Comparison of ENCODE assay signal across 8 cellular contexts in the genomic region with DNA sequence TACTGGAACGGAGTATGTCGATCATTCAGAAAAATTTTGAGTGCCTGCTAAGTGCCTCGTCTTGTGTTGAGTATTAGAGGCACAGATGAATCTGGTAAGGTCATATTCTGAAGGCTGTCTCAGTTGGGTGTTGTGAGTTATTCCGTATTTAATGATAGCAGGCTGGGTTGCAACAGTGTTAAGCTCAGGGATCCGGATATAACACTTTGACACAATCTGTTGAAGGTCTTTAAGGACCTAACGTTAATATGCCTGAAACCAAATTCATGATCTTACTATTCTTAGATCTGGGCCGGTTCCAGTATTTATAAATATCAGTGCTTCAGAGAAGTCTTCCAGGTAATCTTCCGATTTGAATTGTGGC. TPM values are rescaled to one million over a fixed set of nuclear protein-coding genes. Genes with fewer than 3 reads are reported as not detected.
A peak's percentile ranks its signal among the peaks of the same experiment; 100 is the strongest.
DNase-seq lines count a peak whose midpoint lies in the region; ATAC-seq and TF ChIP-seq lines count a peak whose summit lies in the region.

No MANE protein-coding gene starts in this region.

- H3K27me3 ChIP-seq in liver (ENCODE audit: control insufficient read depth in 4 of 4, insufficient read depth in 4 of 4, low read length in 3 of 4), result no peaks in the 10 kb centered on the region
- H3K27me3 ChIP-seq in tibial artery, result no peaks in the 10 kb centered on the region

- no peak for TF ChIP-seq RAD21 in liver (IDR thresholded peaks at IDR 0.05)

- H3K9ac ChIP-seq in liver (ENCODE audit: low read depth in 1 of 2, low read length in 2 of 2), result peak overlapping the region; percentile 65 to 98

- H3K9me3 Mint-ChIP-seq in activated T-cell treated with anti-CD3 and anti-CD28 coated beads, Interleukin-2, amount 50 U/mL, for 24 hours, result no peaks in the 10 kb centered on the region

- H3K36me3 ChIP-seq in liver (ENCODE audit: control insufficient read depth in 4 of 4, insufficient read depth in 3 of 4, low read depth in 1 of 4, low read length in 3 of 4) (peaks cover 4 to 23% (median 14%) of the 10 kb centered on the region in 4 donors), tibial artery (peaks cover 21 to 38% (median 23%) of the 10 kb centered on the region in 3 donors)

- 2% methylated on average over 8 of the region's 8 CpGs for WGBS in liver

- DNase-seq in activated T-cell treated with anti-CD3 and anti-CD28 coated beads, Interleukin-2, amount 50 U/mL, for 24 hours, result no peak
- DNase-seq in activated T-cell treated with anti-CD3 and anti-CD28 coated beads, Interleukin-2, amount 50 U/mL, for 48 hours, result no peak
- DNase-seq in astrocyte of the cerebellum (ENCODE audit: low read depth) (no peak), tibial artery (no peak), NCI-H526 (lab: John Stamatoyannopoulos, UW) (no peak)
- DNase-seq in NK-92 treated with Interleukin-12 subunit alpha and Interleukin-12 subunit beta, amount 100 ng/mL, for 24 hours (lab: John Stamatoyannopoulos, UW), result no peak

- H3K4me1 ChIP-seq in liver (ENCODE audit: control insufficient read depth in 4 of 4, insufficient read depth in 4 of 4, low read length in 3 of 4) (peaks cover 4 to 27% (median 17%) of the 10 kb centered on the region in 4 donors), tibial artery (peaks cover 0 to 26% (median 17%) of the 10 kb centered on the region in 4 donors)

- TF ChIP-seq CTCF in astrocyte of the cerebellum (IDR thresholded peaks at IDR 0.05; ENCODE audit: low read depth, low read length, missing control alignments) (no peak), liver (IDR thresholded peaks at IDR 0.05; ENCODE audit: low read depth, low read length, missing input control) (no peak), tibial artery (IDR thresholded peaks at IDR 0.05) (no peak)

- H3K4me3 ChIP-seq in astrocyte of the cerebellum (ENCODE audit: low read depth, low read length), result peak overlapping the region; percentile 89
- H3K4me3 ChIP-seq in liver (ENCODE audit: low read depth in 1 of 3, low read length in 3 of 3), result peak overlapping the region; percentile 66 to 100 (median 89)
- peak overlapping the region; percentile 69 to 84 for H3K4me3 ChIP-seq in tibial artery

- intact Hi-C loops in tibial artery (cut with DNase I; ENCODE audit: low total_unique reads), result loop anchor here (5.0 kb wide), 1 partner anchor 38 kb away; a partner anchor contains a TSS

- in situ Hi-C loops in astrocyte of the cerebellum (cut with HindIII; ENCODE audit: low sequenced_read_pairs), result no loop called here

- H3K27ac ChIP-seq in liver (ENCODE audit: low read depth in 1 of 2, low read length in 2 of 2) (peak overlapping the region; percentile 79 to 97), tibial artery (peak overlapping the region; percentile 82 to 88)

- peak overlapping the region; percentile 100 for H3K4me3 Mint-ChIP-seq in activated T-cell treated with anti-CD3 and anti-CD28 coated beads, Interleukin-2, amount 50 U/mL, for 24 hours

- H3K36me3 Mint-ChIP-seq in activated T-cell treated with anti-CD3 and anti-CD28 coated beads, Interleukin-2, amount 50 U/mL, for 24 hours (ENCODE audit: low read depth), result peaks cover 90% of the 10 kb centered on the region

- H3K9me3 ChIP-seq in liver (ENCODE audit: control insufficient read depth in 4 of 4, low read length in 3 of 4), result no peaks in the 10 kb centered on the region
- no peaks in the 10 kb centered on the region for H3K9me3 ChIP-seq in tibial artery

- no peaks in the 10 kb centered on the region for H3K27me3 Mint-ChIP-seq in activated T-cell treated with anti-CD3 and anti-CD28 coated beads, Interleukin-2, amount 50 U/mL, for 24 hours

- peaks cover 55% of the 10 kb centered on the region for H3K4me1 Mint-ChIP-seq in activated T-cell treated with anti-CD3 and anti-CD28 coated beads, Interleukin-2, amount 50 U/mL, for 24 hours (ENCODE audit: low read depth)

- peak overlapping the region; percentile 100 for H3K27ac Mint-ChIP-seq in activated T-cell treated with anti-CD3 and anti-CD28 coated beads, Interleukin-2, amount 50 U/mL, for 24 hours

- ATAC-seq in HG03097 (IDR thresholded peaks at IDR 0.05; ENCODE audit: low FRiP score, unreplicated experiment), result no peak

TF ChIP-seq in liver, 16 proteins besides CTCF, POLR2A, EP300 and RAD21:
- no peak for TF ChIP-seq EGR1 (IDR thresholded peaks at IDR 0.05; ENCODE audit: low read depth in 2 of 2)
- no peak for TF ChIP-seq FOXA2 (IDR thresholded peaks at IDR 0.05)
- TF ChIP-seq SP1 (IDR thresholded peaks at IDR 0.05), result no peak
- TF ChIP-seq, protein P1, sequence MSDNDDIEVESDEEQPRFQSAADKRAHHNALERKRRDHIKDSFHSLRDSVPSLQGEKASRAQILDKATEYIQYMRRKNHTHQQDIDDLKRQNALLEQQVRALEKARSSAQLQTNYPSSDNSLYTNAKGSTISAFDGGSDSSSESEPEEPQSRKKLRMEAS (IDR thresholded peaks at IDR 0.05), result no peak
- TF ChIP-seq, protein P2, sequence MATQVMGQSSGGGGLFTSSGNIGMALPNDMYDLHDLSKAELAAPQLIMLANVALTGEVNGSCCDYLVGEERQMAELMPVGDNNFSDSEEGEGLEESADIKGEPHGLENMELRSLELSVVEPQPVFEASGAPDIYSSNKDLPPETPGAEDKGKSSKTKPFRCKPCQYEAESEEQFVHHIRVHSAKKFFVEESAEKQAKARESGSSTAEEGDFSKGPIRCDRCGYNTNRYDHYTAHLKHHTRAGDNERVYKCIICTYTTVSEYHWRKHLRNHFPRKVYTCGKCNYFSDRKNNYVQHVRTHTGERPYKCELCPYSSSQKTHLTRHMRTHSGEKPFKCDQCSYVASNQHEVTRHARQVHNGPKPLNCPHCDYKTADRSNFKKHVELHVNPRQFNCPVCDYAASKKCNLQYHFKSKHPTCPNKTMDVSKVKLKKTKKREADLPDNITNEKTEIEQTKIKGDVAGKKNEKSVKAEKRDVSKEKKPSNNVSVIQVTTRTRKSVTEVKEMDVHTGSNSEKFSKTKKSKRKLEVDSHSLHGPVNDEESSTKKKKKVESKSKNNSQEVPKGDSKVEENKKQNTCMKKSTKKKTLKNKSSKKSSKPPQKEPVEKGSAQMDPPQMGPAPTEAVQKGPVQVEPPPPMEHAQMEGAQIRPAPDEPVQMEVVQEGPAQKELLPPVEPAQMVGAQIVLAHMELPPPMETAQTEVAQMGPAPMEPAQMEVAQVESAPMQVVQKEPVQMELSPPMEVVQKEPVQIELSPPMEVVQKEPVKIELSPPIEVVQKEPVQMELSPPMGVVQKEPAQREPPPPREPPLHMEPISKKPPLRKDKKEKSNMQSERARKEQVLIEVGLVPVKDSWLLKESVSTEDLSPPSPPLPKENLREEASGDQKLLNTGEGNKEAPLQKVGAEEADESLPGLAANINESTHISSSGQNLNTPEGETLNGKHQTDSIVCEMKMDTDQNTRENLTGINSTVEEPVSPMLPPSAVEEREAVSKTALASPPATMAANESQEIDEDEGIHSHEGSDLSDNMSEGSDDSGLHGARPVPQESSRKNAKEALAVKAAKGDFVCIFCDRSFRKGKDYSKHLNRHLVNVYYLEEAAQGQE (IDR thresholded peaks at IDR 0.05), result no peak
- no peak for TF ChIP-seq RXRA (IDR thresholded peaks at IDR 0.05)
- TF ChIP-seq, protein P3, sequence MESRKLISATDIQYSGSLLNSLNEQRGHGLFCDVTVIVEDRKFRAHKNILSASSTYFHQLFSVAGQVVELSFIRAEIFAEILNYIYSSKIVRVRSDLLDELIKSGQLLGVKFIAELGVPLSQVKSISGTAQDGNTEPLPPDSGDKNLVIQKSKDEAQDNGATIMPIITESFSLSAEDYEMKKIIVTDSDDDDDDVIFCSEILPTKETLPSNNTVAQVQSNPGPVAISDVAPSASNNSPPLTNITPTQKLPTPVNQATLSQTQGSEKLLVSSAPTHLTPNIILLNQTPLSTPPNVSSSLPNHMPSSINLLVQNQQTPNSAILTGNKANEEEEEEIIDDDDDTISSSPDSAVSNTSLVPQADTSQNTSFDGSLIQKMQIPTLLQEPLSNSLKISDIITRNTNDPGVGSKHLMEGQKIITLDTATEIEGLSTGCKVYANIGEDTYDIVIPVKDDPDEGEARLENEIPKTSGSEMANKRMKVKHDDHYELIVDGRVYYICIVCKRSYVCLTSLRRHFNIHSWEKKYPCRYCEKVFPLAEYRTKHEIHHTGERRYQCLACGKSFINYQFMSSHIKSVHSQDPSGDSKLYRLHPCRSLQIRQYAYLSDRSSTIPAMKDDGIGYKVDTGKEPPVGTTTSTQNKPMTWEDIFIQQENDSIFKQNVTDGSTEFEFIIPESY (IDR thresholded peaks at IDR 0.05), result no peak
- no peak for TF ChIP-seq JUND (IDR thresholded peaks at IDR 0.05)
- TF ChIP-seq YY1 (IDR thresholded peaks at IDR 0.05), result no peak
- TF ChIP-seq TAF1 (conservative IDR thresholded peaks at IDR 0.05), result no peak
- TF ChIP-seq FOXA1 (IDR thresholded peaks at IDR 0.05), result no peak
- TF ChIP-seq GABPA (IDR thresholded peaks at IDR 0.05 in 1 of 2, conservative IDR thresholded peaks at IDR 0.05 in 1 of 2), result no peak
- no peak for TF ChIP-seq HNF4A (conservative IDR thresholded peaks at IDR 0.05)
- no peak for TF ChIP-seq HNF4G (IDR thresholded peaks at IDR 0.05)
- TF ChIP-seq, protein P4, sequence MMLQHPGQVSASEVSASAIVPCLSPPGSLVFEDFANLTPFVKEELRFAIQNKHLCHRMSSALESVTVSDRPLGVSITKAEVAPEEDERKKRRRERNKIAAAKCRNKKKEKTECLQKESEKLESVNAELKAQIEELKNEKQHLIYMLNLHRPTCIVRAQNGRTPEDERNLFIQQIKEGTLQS (IDR thresholded peaks at IDR 0.05), result no peak

RNA-seq across cellular contexts. Expression of a gene that starts 0.6 kb away (rescaled TPM):
- 10 to 100 TPM in 1 of 2 donors, 1 to 10 TPM in 1; 8.1 to 10.3 TPM for total RNA-seq in liver
- polyA plus RNA-seq in liver, result 1 to 10 TPM; 5.9 to 9.1 TPM

RNA-seq across cellular contexts. Expression of a gene that starts 0.7 kb away (rescaled TPM):
- total RNA-seq in liver, result 10 to 100 TPM in 1 of 2 donors, under 1 TPM in 1; 0.33 to 16.6 TPM
- under 1 TPM; 0.31 to 0.53 TPM for polyA plus RNA-seq in liver

RNA-seq across cellular contexts. Expression of a gene that starts 39.0 kb away (rescaled TPM):
- 10 to 100 TPM in 1 of 2 donors, 1 to 10 TPM in 1; 7.1 to 15.7 TPM for total RNA-seq in liver
- 1 to 10 TPM; 4.5 to 8.0 TPM for polyA plus RNA-seq in liver
